14 cellular contexts compared by ENCODE assay signal in the genomic region with DNA sequence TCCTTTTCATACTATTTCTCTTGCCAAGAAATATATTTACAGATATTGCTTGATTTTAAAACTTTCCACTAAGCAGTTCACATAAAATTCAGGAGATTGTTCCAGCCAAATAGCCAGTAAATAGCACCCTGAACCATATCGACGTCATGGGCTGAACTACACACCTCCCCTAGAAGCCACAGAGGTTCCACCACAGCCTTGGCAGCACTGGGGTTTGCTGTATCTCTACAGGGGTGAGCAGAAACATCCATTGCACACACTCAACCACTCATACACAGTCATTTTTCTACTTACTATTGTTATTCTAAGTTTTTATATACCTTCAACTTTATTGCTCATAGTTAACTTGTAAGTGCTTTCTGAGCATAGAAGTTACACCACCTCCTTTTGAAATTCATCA. TPM values are rescaled to one million over a fixed set of nuclear protein-coding genes. Genes with fewer than 3 reads are reported as not detected.
DNase-seq lines count a peak whose midpoint lies in the region; ATAC-seq and TF ChIP-seq lines count a peak whose summit lies in the region.
"Had no signal": no experiment of that assay in that cellular context is flagged by ENCODE, and none has a peak within 500 bp of the region (broad histone marks: within the 10 kb centered on the region; RNA-seq: fewer than 3 reads in every experiment).

No MANE protein-coding gene starts in this region.

- peak overlapping the region; percentile 94 for H3K27ac Mint-ChIP-seq in activated CD8-positive, alpha-beta memory T cell treated with anti-CD3 and anti-CD28 coated beads, Interleukin-2, amount 10 ng/mL, durations not matched to agents 7 days and 5 days
- H3K27ac Mint-ChIP-seq: CD4-positive, CD25-positive, alpha-beta regulatory T cell had no signal

- no peak for TF ChIP-seq POLR2A in NB4 (IDR thresholded peaks at IDR 0.05; ENCODE audit: extremely low read depth, insufficient read length)

- TF ChIP-seq CTCF in NB4 (IDR thresholded peaks at IDR 0.05; ENCODE audit: low read depth, low read length) = no peak
- no peak for TF ChIP-seq CTCF in cardiac fibroblast (IDR thresholded peaks at IDR 0.05; ENCODE audit: low read depth, low read length)

- peak; percentile 97 for ATAC-seq in activated CD8-positive, alpha-beta memory T cell treated with anti-CD3 and anti-CD28 coated beads, Interleukin-2, amount 10 ng/mL, durations not matched to agents 7 days and 5 days
- ATAC-seq: K562 had no signal

- peaks cover 55% of the 10 kb centered on the region for H3K4me1 Mint-ChIP-seq in activated CD8-positive, alpha-beta memory T cell treated with anti-CD3 and anti-CD28 coated beads, Interleukin-2, amount 10 ng/mL, durations not matched to agents 7 days and 5 days
- H3K4me1 Mint-ChIP-seq: CD4-positive, CD25-positive, alpha-beta regulatory T cell had no signal

- H3K9me3 Mint-ChIP-seq in activated CD8-positive, alpha-beta memory T cell treated with anti-CD3 and anti-CD28 coated beads, Interleukin-2, amount 10 ng/mL, durations not matched to agents 7 days and 5 days (ENCODE audit: low read depth) = no peaks in the 10 kb centered on the region

- CTCF ChIA-PET in activated CD8-positive, alpha-beta memory T cell treated with anti-CD3 and anti-CD28 coated beads, Interleukin-2, amount 10 ng/mL, durations not matched to agents 7 days and 5 days (lab: Charles Lee) = interaction anchor here (1.3 to 1.6 kb wide), 3 partner anchors 105 to 253 kb away, joined by 3 to 4 read pairs (median 4); no protein-coding TSS in a partner anchor

- H3K27me3 Mint-ChIP-seq in activated CD8-positive, alpha-beta memory T cell treated with anti-CD3 and anti-CD28 coated beads, Interleukin-2, amount 10 ng/mL, durations not matched to agents 7 days and 5 days = no peaks in the 10 kb centered on the region

- peak overlapping the region; percentile 42 for H3K4me3 Mint-ChIP-seq in activated CD8-positive, alpha-beta memory T cell treated with anti-CD3 and anti-CD28 coated beads, Interleukin-2, amount 10 ng/mL, durations not matched to agents 7 days and 5 days
- H3K4me3 Mint-ChIP-seq: CD4-positive, CD25-positive, alpha-beta regulatory T cell had no signal

- H3K36me3 Mint-ChIP-seq in activated CD8-positive, alpha-beta memory T cell treated with anti-CD3 and anti-CD28 coated beads, Interleukin-2, amount 10 ng/mL, durations not matched to agents 7 days and 5 days = peaks cover 18% of the 10 kb centered on the region
- H3K36me3 Mint-ChIP-seq: CD4-positive, CD25-positive, alpha-beta regulatory T cell had no signal

- DNase-seq in NB4 (ENCODE audit: low read depth) (peak; percentile 1), cardiac fibroblast (ENCODE audit: low read depth in 2 of 2) (peak; percentile 1 to 39), DMS79 treated with DMSO at 0.1 percent for 48 hours (lab: John Stamatoyannopoulos, UW) (no peak), Kasumi-1 (lab: John Stamatoyannopoulos, UW) (no peak), NCI-H748 treated with DMSO at 0.1 percent for 48 hours (lab: John Stamatoyannopoulos, UW) (no peak), ecto neural progenitor cell (ENCODE audit: low spot score) (no peak)
- DNase-seq in activated CD8-positive, alpha-beta memory T cell treated with anti-CD3 and anti-CD28 coated beads, Interleukin-2, amount 10 ng/mL, durations not matched to agents 7 days and 5 days = peak; percentile 95
- DNase-seq in stimulated activated CD8-positive, alpha-beta memory T cell treated with anti-CD3 and anti-CD28 coated beads, Interleukin-2, amount 100 ng/mL, for 1 hour (ENCODE audit: low read depth in 2 of 2) = peak; percentile 43
- DNase-seq: CD4-positive, CD25-positive, alpha-beta regulatory T cell; NCI-H2171; transverse colon had no signal

- no peak overlapping the region for H3K4me3 ChIP-seq in NB4 (ENCODE audit: low read depth, low read length)
- no peak overlapping the region for H3K4me3 ChIP-seq in cardiac fibroblast (replicated peaks in 1 of 2; ENCODE audit: low read depth in 2 of 2, low read length in 2 of 2)
- H3K4me3 ChIP-seq: breast epithelium, K562, Peyer's patch, transverse colon had no signal

RNA-seq across cellular contexts. Expression of a gene that starts 8.1 kb away (rescaled TPM):
- under 1 TPM; 0.58 to 0.87 TPM for total RNA-seq in activated CD8-positive, alpha-beta memory T cell treated with anti-CD3 and anti-CD28 coated beads, Interleukin-2, amount 10 ng/mL, durations not matched to agents 7 days and 5 days

RNA-seq across cellular contexts. Expression of a gene that starts 44.4 kb away (rescaled TPM):
- total RNA-seq in activated CD8-positive, alpha-beta memory T cell treated with anti-CD3 and anti-CD28 coated beads, Interleukin-2, amount 10 ng/mL, durations not matched to agents 7 days and 5 days = 10 to 100 TPM; 15.9 to 17.8 TPM
- total RNA-seq: CD4-positive, CD25-positive, alpha-beta regulatory T cell; K562 had no signal

Comparison
In these comparisons a context has a peak if more than half of its experiments do, and no peak if none do; other contexts are left out.
1. DNase-seq: peak in NB4 (single experiment), activated CD8-positive, alpha-beta memory T cell treated with anti-CD3 and anti-CD28 coated beads, Interleukin-2, amount 10 ng/mL, durations not matched to agents 7 days and 5 days (single experiment), cardiac fibroblast (2 of 2) and stimulated activated CD8-positive, alpha-beta memory T cell treated with anti-CD3 and anti-CD28 coated beads, Interleukin-2, amount 100 ng/mL, for 1 hour (2 of 2); none in DMS79 treated with DMSO at 0.1 percent for 48 hours (single experiment), Kasumi-1 (0 of 2), NCI-H748 treated with DMSO at 0.1 percent for 48 hours (single experiment) and ecto neural progenitor cell (single experiment).